13 cellular contexts compared by ENCODE assay signal in genomic region chr22:33785283-33785991, GRCh38.
DNase-seq lines count a peak whose midpoint lies in the region; ATAC-seq and TF ChIP-seq lines count a peak whose summit lies in the region.
"Had no signal": no experiment of that assay in that cellular context is flagged by ENCODE, and none has a peak within 500 bp of the region (broad histone marks: within the 10 kb centered on the region; RNA-seq: fewer than 3 reads in every experiment).

No MANE protein-coding gene starts in this region.

- no peaks in the 10 kb centered on the region for H3K36me3 ChIP-seq in heart right ventricle

- intact Hi-C loops in heart right ventricle (cut with DNase I) (no loop called here), right cardiac atrium (cut with DNase I) (no loop called here)

- H3K27ac ChIP-seq in heart right ventricle (peak overlapping the region in 8 of 10 donors; percentile 6 to 52 (median 39)), right cardiac atrium (ENCODE audit: low read length) (no peak overlapping the region)
- H3K27ac ChIP-seq: VCaP had no signal

- TF ChIP-seq CTCF in heart right ventricle (IDR thresholded peaks at IDR 0.05) = no peak
- no peak for TF ChIP-seq CTCF in fibroblast of villous mesenchyme (IDR thresholded peaks at IDR 0.05; ENCODE audit: insufficient read depth, low read depth, low read length)

- ATAC-seq in heart right ventricle (peak in 1 of 8 donors; percentile 66), right cardiac atrium (no peak)
- ATAC-seq: sciatic nerve had no signal

- H3K9me3 ChIP-seq in heart right ventricle = peaks cover 0 to 25% (median 14%) of the 10 kb centered on the region in 11 donors
- H3K9me3 ChIP-seq in right cardiac atrium (ENCODE audit: control insufficient read depth, low read length) = no peaks in the 10 kb centered on the region

- no peak overlapping the region for H3K4me3 ChIP-seq in heart right ventricle
- H3K4me3 ChIP-seq in right cardiac atrium (ENCODE audit: low read length) = no peak overlapping the region
- H3K4me3 ChIP-seq in fibroblast of villous mesenchyme (ENCODE audit: low read depth, low read length) = no peak overlapping the region

- DNase-seq in heart right ventricle = no peak
- no peak for DNase-seq in right cardiac atrium
- DNase-seq in RPMI7951 (ENCODE audit: low read depth) = peak; percentile 1
- peak; percentile 84 for DNase-seq in fibroblast of villous mesenchyme (ENCODE audit: low read depth)
- DNase-seq in stromal cell of bone marrow (ENCODE audit: low read depth) = peak; percentile 86
- DNase-seq in EL = no peak
- no peak for DNase-seq in T-helper 1 cell
- DNase-seq in NCI-H2107 treated with DMSO at 0.1 percent for 48 hours (lab: John Stamatoyannopoulos, UW; ENCODE audit: unreplicated experiment) = no peak
- DNase-seq: C1 segment of cervical spinal cord, midbrain, NCI-H187 treated with DMSO at 0.1 percent for 48 hours had no signal

- H3K4me1 ChIP-seq in heart right ventricle (peaks cover 0 to 46% (median 26%) of the 10 kb centered on the region in 9 donors), right cardiac atrium (ENCODE audit: control insufficient read depth, insufficient read depth, low read length) (peaks cover 2% of the 10 kb centered on the region)

- WGBS in heart right ventricle, 2 donors = 52 to 58% methylated on average over 5 of the region's 5 CpGs
- 66% methylated on average over 5 of the region's 5 CpGs for WGBS in right cardiac atrium

- no peaks in the 10 kb centered on the region for H3K27me3 ChIP-seq in heart right ventricle
- H3K27me3 ChIP-seq in right cardiac atrium (ENCODE audit: control insufficient read depth, insufficient read depth) = no peaks in the 10 kb centered on the region

Comparison
In these comparisons a context has a peak if more than half of its experiments do, and no peak if none do; other contexts are left out.
1. DNase-seq: peak in RPMI7951 (single experiment), fibroblast of villous mesenchyme (single experiment) and stromal cell of bone marrow (single experiment); none in heart right ventricle (0 of 2), right cardiac atrium (0 of 3), EL (single experiment), T-helper 1 cell (0 of 5) and NCI-H2107 treated with DMSO at 0.1 percent for 48 hours (single experiment).